In the genomic region with DNA sequence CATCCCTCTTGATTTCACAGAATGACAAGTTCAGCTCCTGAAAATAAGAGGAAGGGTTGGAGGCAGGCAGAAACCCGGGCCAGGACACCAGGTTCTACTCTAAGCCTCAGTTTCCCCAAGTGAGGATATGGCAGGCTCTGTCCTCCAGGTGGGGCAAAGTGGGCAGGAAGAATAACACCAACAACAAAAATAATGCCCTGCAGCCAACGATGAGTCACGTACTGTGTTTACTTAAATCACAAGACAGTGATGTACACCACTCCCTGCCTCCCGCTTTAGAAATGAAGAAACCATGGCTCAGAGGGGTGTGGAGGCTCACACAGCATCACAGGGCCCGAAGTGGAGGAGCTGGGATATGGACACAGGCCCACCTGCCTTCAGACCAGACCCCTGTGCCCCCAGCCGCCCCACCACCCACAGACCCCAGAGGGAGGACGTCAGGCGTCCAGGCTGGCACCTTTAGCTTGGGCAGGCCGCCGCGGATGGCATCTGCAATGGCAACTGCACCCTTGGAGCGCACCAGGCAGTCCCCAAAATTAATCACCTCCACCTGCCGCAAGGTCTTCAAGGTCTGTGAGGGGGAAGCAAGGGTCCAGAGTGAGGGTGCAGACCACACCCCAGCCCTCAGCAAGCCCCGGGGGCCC, we compare ENCODE assay signal across 11 cellular contexts. TPM values are rescaled to one million over a fixed set of nuclear protein-coding genes. Genes with fewer than 3 reads are reported as not detected.
A peak's percentile ranks its signal among the peaks of the same experiment; 100 is the strongest.
DNase-seq lines count a peak whose midpoint lies in the region; ATAC-seq lines count a peak whose summit lies in the region.
"Had no signal": no experiment of that assay in that cellular context is flagged by ENCODE, and none has a peak within 500 bp of the region (broad histone marks: within the 10 kb centered on the region; RNA-seq: fewer than 3 reads in every experiment).

No MANE protein-coding gene starts in this region.

- DNase-seq in COLO829 (ENCODE audit: low spot score), result peak; percentile 43
- DNase-seq in NCI-H460 (ENCODE audit: extremely low read depth, low read depth), result peak; percentile 56
- DNase-seq in dermis microvascular lymphatic vessel endothelial cell (ENCODE audit: low read depth in 2 of 2), result peak; percentile 11 to 81
- DNase-seq in non-pigmented ciliary epithelial cell (ENCODE audit: low read depth), result peak; percentile 15
- no peak for DNase-seq in NCI-H2029 treated with DMSO at 0.1 percent for 48 hours (lab: John Stamatoyannopoulos, UW)
- no peak for DNase-seq in epidermal melanocyte (ENCODE audit: insufficient read length, low spot score)
- DNase-seq: NCI-H526, pancreas had no signal

- no peak for ATAC-seq in GM18511 (IDR thresholded peaks at IDR 0.05; ENCODE audit: unreplicated experiment)
- no peak for ATAC-seq in HG02870 (IDR thresholded peaks at IDR 0.05; ENCODE audit: unreplicated experiment)
- ATAC-seq: K562 had no signal

RNA-seq across cellular contexts. Expression of a gene that starts 15.6 kb away (rescaled TPM):
- 0.09 and 0.15 TPM in 2 replicates for total RNA-seq in NCI-H460 (2014; rRNA removed; shearing (Covaris generic))
- polyA plus RNA-seq in NCI-H460 (2014; cell fraction: nucleus; rRNA removed), result 0.17 TPM in 1 of 2 replicates, not detected in the other
- total RNA-seq in dermis microvascular lymphatic vessel endothelial cell, result 0.64 and 1.3 TPM in 2 replicates
- total RNA-seq: K562 had no signal
- polyA plus RNA-seq: K562 had no signal

RNA-seq across cellular contexts. Expression of a gene that starts 29.6 kb away (rescaled TPM):
- total RNA-seq in NCI-H460 (2014; rRNA removed; shearing (Covaris generic)), result 44.2 and 47.0 TPM in 2 replicates
- 109 and 121 TPM in 2 replicates for polyA plus RNA-seq in NCI-H460 (2014; cell fraction: nucleus; rRNA removed)
- total RNA-seq in dermis microvascular lymphatic vessel endothelial cell, result 65.1 and 72.2 TPM in 2 replicates

RNA-seq across cellular contexts. Expression of a gene that starts 44.9 kb away (rescaled TPM):
- total RNA-seq in NCI-H460 (2014; rRNA removed; shearing (Covaris generic)), result 23.5 and 23.7 TPM in 2 replicates
- polyA plus RNA-seq in NCI-H460 (2014; cell fraction: nucleus; rRNA removed), result 34.0 and 39.0 TPM in 2 replicates
- 37.5 and 57.9 TPM in 2 replicates for total RNA-seq in dermis microvascular lymphatic vessel endothelial cell

RNA-seq across cellular contexts. Expression of a gene that starts 51.3 kb away (rescaled TPM):
- 16.4 and 16.9 TPM in 2 replicates for total RNA-seq in NCI-H460 (2014; rRNA removed; shearing (Covaris generic))
- polyA plus RNA-seq in NCI-H460 (2014; cell fraction: nucleus; rRNA removed), result 19.1 and 20.0 TPM in 2 replicates
- total RNA-seq in dermis microvascular lymphatic vessel endothelial cell, result 19.6 and 24.3 TPM in 2 replicates

Comparison
In these comparisons a context has a peak if more than half of its experiments do, and no peak if none do; other contexts are left out.
1. DNase-seq: peak in COLO829 (single experiment), NCI-H460 (single experiment), dermis microvascular lymphatic vessel endothelial cell (2 of 2) and non-pigmented ciliary epithelial cell (single experiment); none in NCI-H2029 treated with DMSO at 0.1 percent for 48 hours (single experiment) and epidermal melanocyte (single experiment).